Comparison of ENCODE assay signal across 19 cellular contexts in the genomic region with DNA sequence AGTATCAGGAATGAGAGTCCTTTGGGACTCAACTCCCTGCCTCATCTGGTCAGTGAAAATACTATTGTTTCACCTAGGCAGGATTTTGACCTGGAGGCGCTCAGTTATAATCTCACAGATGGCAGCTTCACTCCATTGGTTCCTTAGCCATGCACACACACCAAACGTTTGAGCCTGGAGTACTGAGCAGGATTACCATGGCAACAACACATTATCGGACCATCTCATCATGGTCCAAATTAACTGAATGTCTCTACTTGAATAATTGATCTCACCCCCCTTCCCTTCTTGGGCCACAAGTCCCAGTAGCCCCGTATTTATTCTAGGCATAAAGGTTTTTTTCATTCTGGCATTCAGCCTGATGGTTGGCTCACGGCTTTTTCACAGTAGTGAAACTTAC.
"Had no signal": no experiment of that assay in that cellular context is flagged by ENCODE, and none has a peak within 500 bp of the region (broad histone marks: within the 10 kb centered on the region; RNA-seq: fewer than 3 reads in every experiment).

No MANE protein-coding gene starts in this region.

- H3K9me3 ChIP-seq: breast epithelium had no signal

- H3K4me1 ChIP-seq: breast epithelium had no signal

- H3K4me3 ChIP-seq: breast epithelium had no signal

- FAIRE-seq: RCC 7860 had no signal

- ATAC-seq: activated CD8-positive, alpha-beta T cell treated with anti-CD3 and anti-CD28 coated beads for 36 hours; PC-3 had no signal

- H3K36me3 ChIP-seq: breast epithelium had no signal

- DNase-seq: activated CD4-positive, CD25-positive, alpha-beta regulatory T cell; activated CD8-positive, alpha-beta memory T cell treated with anti-CD3 and anti-CD28 coated beads, Interleukin-2, amount 50 U/mL, for 4 hours; activated CD8-positive, alpha-beta T cell treated with anti-CD3 and anti-CD28 coated beads for 36 hours; activated naive CD4-positive, alpha-beta T cell; aorta; caudate nucleus; Kasumi-1; KBM-7; NCI-H1105 treated with DMSO at 0.1 percent for 48 hours; NCI-H1436 treated with DMSO at 0.1 percent for 48 hours; NCI-H187; NCI-H2081 treated with DMSO at 0.1 percent for 48 hours; NCI-H526; PC-3; SHP77 treated with DMSO at 0.1 percent for 48 hours; T-helper 1 cell had no signal

- H3K27ac ChIP-seq: breast epithelium, VCaP had no signal

- H3K27me3 ChIP-seq: breast epithelium had no signal
